In genomic region chr17:50459756-50460155, GRCh38 we compare ENCODE assay signal across 32 cellular contexts. TPM values are rescaled to one million over a fixed set of nuclear protein-coding genes. Genes with fewer than 3 reads are reported as not detected.
DNase-seq lines count a peak whose midpoint lies in the region; ATAC-seq, FAIRE-seq and TF ChIP-seq lines count a peak whose summit lies in the region.
"Had no signal": no experiment of that assay in that cellular context is flagged by ENCODE, and none has a peak within 500 bp of the region (broad histone marks: within the 10 kb centered on the region; RNA-seq: fewer than 3 reads in every experiment).

No MANE protein-coding gene starts in this region.

- no peak for TF ChIP-seq POLR2A in HepG2 (IDR thresholded peaks at IDR 0.05; ENCODE audit: insufficient read depth in 1 of 2, low read depth in 2 of 2, low read length in 2 of 2)
- no peak for TF ChIP-seq POLR2A in right lobe of liver (IDR thresholded peaks at IDR 0.05)
- no peak for TF ChIP-seq POLR2A in NB4 (IDR thresholded peaks at IDR 0.05; ENCODE audit: extremely low read depth, insufficient read length)

- FAIRE-seq in HepG2 (lab: Jason Lieb, UNC), result no peak
- FAIRE-seq: A549, endometrium, keratinocyte had no signal

- H2AK5ac ChIP-seq in H9 (ENCODE audit: insufficient read length, low read length), result no peak overlapping the region

- H2BK5ac ChIP-seq in H9 (ENCODE audit: insufficient read length, low read length), result no peak overlapping the region

- H3K27me3 ChIP-seq in HepG2 (ENCODE audit: control insufficient read depth in 1 of 2, insufficient read depth in 2 of 2, low read length in 2 of 2) (no peaks in the 10 kb centered on the region), right lobe of liver (no peaks in the 10 kb centered on the region), H9 (ENCODE audit: insufficient read depth, low read length) (no peaks in the 10 kb centered on the region), MM.1S (replicated peaks; ENCODE audit: insufficient read depth, low read length) (no peaks in the 10 kb centered on the region)
- H3K27me3 ChIP-seq: suprapubic skin had no signal

- DNase-seq in HepG2 (ENCODE audit: low spot score) (no peak), right lobe of liver (no peak), NB4 (ENCODE audit: low read depth) (peak; percentile 63), RPMI8226 (peak; percentile 38), H9 (no peak), cerebellar nuclear complex (lab: John Stamatoyannopoulos, UW) (no peak), MM.1S (no peak)
- DNase-seq: aorta; natural killer cell; NCI-H1105 treated with DMSO at 0.1 percent for 48 hours; NCI-H2081; NCI-H526; stimulated activated CD4-positive, alpha-beta T cell treated with anti-CD3 and anti-CD28 coated beads, Interleukin-4, amount 100 ng/mL, for 1 hour; stimulated activated naive B cell treated with anti-CD40 and anti-IgM and Interleukin-4, amounts not matched to agents 10 μg/mL and 1 μg/mL and 100 μg/mL, for 72 hours; T-helper 9 cell had no signal

- H3K79me2 ChIP-seq in HepG2 (ENCODE audit: insufficient read depth, low read length), result no peaks in the 10 kb centered on the region
- H3K79me2 ChIP-seq in H9 (ENCODE audit: insufficient read depth, low read length), result no peaks in the 10 kb centered on the region
- no peaks in the 10 kb centered on the region for H3K79me2 ChIP-seq in MM.1S (ENCODE audit: low read length)

- H3K9ac ChIP-seq in HepG2 (ENCODE audit: insufficient read depth, low read depth, low read length), result no peak overlapping the region
- H3K9ac ChIP-seq in H9 (ENCODE audit: extremely low read depth, insufficient read length, low read length), result no peak overlapping the region
- no peak overlapping the region for H3K9ac ChIP-seq in MM.1S (ENCODE audit: low read length)

- no peak overlapping the region for H3K56ac ChIP-seq in H9 (ENCODE audit: insufficient read length, low read depth, low read length)

- no TSS peak for BruUV-seq in HepG2 (replicated peaks; lab: Mats Ljungman, UMichigan)

- no peak for TF ChIP-seq CTCF in HepG2 (CRISPR knock-in tag; IDR thresholded peaks at IDR 0.05)
- TF ChIP-seq CTCF in right lobe of liver (IDR thresholded peaks at IDR 0.05), result no peak
- TF ChIP-seq CTCF in NB4 (IDR thresholded peaks at IDR 0.05; ENCODE audit: low read depth, low read length), result no peak
- no peak for TF ChIP-seq CTCF in H9 (conservative IDR thresholded peaks at IDR 0.05)
- no peak for TF ChIP-seq CTCF in MM.1S (IDR thresholded peaks at IDR 0.05; ENCODE audit: low read length)

- no peak overlapping the region for H3K23ac ChIP-seq in H9 (ENCODE audit: insufficient read length, low read depth, low read length)

- no peak overlapping the region for H3K4ac ChIP-seq in H9 (ENCODE audit: low read depth, low read length)

- TF ChIP-seq RAD21 in HepG2 (CRISPR knock-in tag; IDR thresholded peaks at IDR 0.05), result no peak

- 89% methylated on average over 4 of the region's 4 CpGs for WGBS in HepG2 (ENCODE audit: low lambda C conversion rate)
- no CpG with 5 or more reads among the region's 4 CpGs for WGBS in right lobe of liver (ENCODE audit: insufficient coverage, low coverage, low lambda C conversion rate, missing lambda C conversion rate)
- WGBS in H9 (ENCODE audit: extremely low coverage, insufficient read length, low lambda C conversion rate), result no CpG with 5 or more reads among the region's 4 CpGs

- H2BK20ac ChIP-seq in H9 (ENCODE audit: low read depth, low read length, poor library complexity, severe bottlenecking), result no peak overlapping the region

- no peak overlapping the region for H3K27ac Mint-ChIP-seq in H9
- H3K27ac Mint-ChIP-seq: activated naive CD8-positive, alpha-beta T cell; dendritic cell treated with granulocyte-macrophage colony-stimulating factor and Interleukin-4, amounts not matched to agents 40 ng/mL and 50 ng/mL, for 4 days; GM23338; natural killer cell; stimulated activated naive B cell treated with anti-CD40 and anti-IgM and Interleukin-4, amounts not matched to agents 10 μg/mL and 1 μg/mL and 100 μg/mL, for 72 hours; WTC11 had no signal

- peaks cover 3% of the 10 kb centered on the region for H3K23me2 ChIP-seq in H9 (ENCODE audit: insufficient read length, low read depth, low read length, poor library complexity, severe bottlenecking)

- H3K4me3 Mint-ChIP-seq in H9, result no peak overlapping the region
- H3K4me3 Mint-ChIP-seq: activated naive CD8-positive, alpha-beta T cell; dendritic cell treated with granulocyte-macrophage colony-stimulating factor and Interleukin-4, amounts not matched to agents 40 ng/mL and 50 ng/mL, for 4 days; GM23338; natural killer cell; stimulated activated naive B cell treated with anti-CD40 and anti-IgM and Interleukin-4, amounts not matched to agents 10 μg/mL and 1 μg/mL and 100 μg/mL, for 72 hours; WTC11 had no signal

- in situ Hi-C loops in HepG2 (cut with HindIII; ENCODE audit: extremely low pct_ligation_motif_present, low pct_unique_long_range_greater_than_20kb), result no loop called here

- H3K4me1 Mint-ChIP-seq in H9, result no peaks in the 10 kb centered on the region
- H3K4me1 Mint-ChIP-seq: GM23338, natural killer cell, WTC11 had no signal

- H2BK12ac ChIP-seq in H9 (ENCODE audit: insufficient read length, low read depth, low read length), result no peak overlapping the region

- no peak overlapping the region for H4K91ac ChIP-seq in H9 (ENCODE audit: insufficient read length, low read depth, low read length)

- no peaks in the 10 kb centered on the region for H3K9me3 ChIP-seq in HepG2 (ENCODE audit: low read length)
- H3K9me3 ChIP-seq in right lobe of liver, result no peaks in the 10 kb centered on the region
- H3K9me3 ChIP-seq in H9 (ENCODE audit: control insufficient read depth, low read depth, low read length), result no peaks in the 10 kb centered on the region
- H3K9me3 ChIP-seq in MM.1S (replicated peaks; ENCODE audit: insufficient read depth, low read length), result no peaks in the 10 kb centered on the region
- H3K9me3 ChIP-seq: A549, suprapubic skin had no signal

- no peaks in the 10 kb centered on the region for H3K79me1 ChIP-seq in H9 (ENCODE audit: insufficient read depth, low read depth, low read length, poor library complexity, severe bottlenecking)

- H2AFZ ChIP-seq in HepG2 (ENCODE audit: low read length) (no peak overlapping the region), H9 (ENCODE audit: low read length) (no peak overlapping the region), MM.1S (ENCODE audit: low read length) (no peak overlapping the region)
- H2AFZ ChIP-seq: GM23338 had no signal

- H4K5ac ChIP-seq in H9 (ENCODE audit: insufficient read length, low read depth, low read length), result no peak overlapping the region

- ATAC-seq in HepG2 (no peak), right lobe of liver (no peak), HG03280 (IDR thresholded peaks at IDR 0.05; ENCODE audit: unreplicated experiment) (no peak)
- ATAC-seq: GM23338, natural killer cell, Right ventricle myocardium inferior, WTC11 had no signal

- H3K9me3 Mint-ChIP-seq in H9, result no peaks in the 10 kb centered on the region
- H3K9me3 Mint-ChIP-seq: dendritic cell treated with granulocyte-macrophage colony-stimulating factor and Interleukin-4, amounts not matched to agents 40 ng/mL and 50 ng/mL, for 4 days; GM23338; natural killer cell; stimulated activated naive B cell treated with anti-CD40 and anti-IgM and Interleukin-4, amounts not matched to agents 10 μg/mL and 1 μg/mL and 100 μg/mL, for 72 hours; WTC11 had no signal

- H3T11ph ChIP-seq in H9 (ENCODE audit: low read length), result no peak overlapping the region

- H2BK120ac ChIP-seq in H9 (ENCODE audit: low read depth, low read length, poor library complexity, severe bottlenecking), result no peak overlapping the region

- H3K27me3 Mint-ChIP-seq in H9 (ENCODE audit: low read depth), result no peaks in the 10 kb centered on the region
- H3K27me3 Mint-ChIP-seq: activated naive CD8-positive, alpha-beta T cell; dendritic cell treated with granulocyte-macrophage colony-stimulating factor and Interleukin-4, amounts not matched to agents 40 ng/mL and 50 ng/mL, for 4 days; stimulated activated naive B cell treated with anti-CD40 and anti-IgM and Interleukin-4, amounts not matched to agents 10 μg/mL and 1 μg/mL and 100 μg/mL, for 72 hours had no signal

- H3K36me3 Mint-ChIP-seq in H9 (ENCODE audit: insufficient read depth in 1 of 3, low read depth in 3 of 3), result peaks cover 0 to 2% (median 0%) of the 10 kb centered on the region in 3 experiments; a peak in 2 of 7 replicates
- H3K36me3 Mint-ChIP-seq: natural killer cell, WTC11 had no signal

- H3K36me3 ChIP-seq in HepG2 (replicated peaks in 1 of 2; ENCODE audit: control insufficient read depth in 1 of 2, insufficient read depth in 2 of 2, low read length in 2 of 2) (peaks cover 10 to 20% of the 10 kb centered on the region in 2 experiments; a peak in 4 of 5 replicates), right lobe of liver (no peaks in the 10 kb centered on the region), MM.1S (replicated peaks; ENCODE audit: insufficient read depth, low read length) (no peaks in the 10 kb centered on the region)

- TF ChIP-seq EP300 in HepG2 (IDR thresholded peaks at IDR 0.05; ENCODE audit: low read depth in 2 of 2, low read length in 2 of 2) (no peak), HepG2 (CRISPR knock-in tag; IDR thresholded peaks at IDR 0.05; ENCODE audit: borderline replicate concordance) (no peak)

- H3K18ac ChIP-seq in H9 (ENCODE audit: insufficient read length, low read depth, low read length), result no peak overlapping the region

- no peaks in the 10 kb centered on the region for H3F3A ChIP-seq in MM.1S (ENCODE audit: insufficient read depth, low read length)

- H3K4me3 ChIP-seq in HepG2 (replicated peaks in 1 of 3; ENCODE audit: insufficient read depth in 1 of 3, low read depth in 2 of 3, low read length in 3 of 3) (no peak overlapping the region), right lobe of liver (no peak overlapping the region), NB4 (ENCODE audit: low read depth, low read length) (no peak overlapping the region), MM.1S (ENCODE audit: low read length) (no peak overlapping the region)
- H3K4me3 ChIP-seq: A549, GM23338, suprapubic skin had no signal

- intact Hi-C loops in HepG2 (cut with micrococcal nuclease; ENCODE audit: unreplicated experiment), result loop anchor here (1.0 kb wide), 1 partner anchor 63 kb away; no protein-coding TSS in a partner anchor
- intact Hi-C loops in right lobe of liver (cut with DNase I), result no loop called here

- H3K4me1 ChIP-seq in HepG2 (ENCODE audit: insufficient read depth, low read length), result peaks cover 24% of the 10 kb centered on the region
- peaks cover 0 to 49% (median 19%) of the 10 kb centered on the region in 4 donors for H3K4me1 ChIP-seq in right lobe of liver
- H3K4me1 ChIP-seq in H9 (ENCODE audit: insufficient read depth, low read length), result no peaks in the 10 kb centered on the region
- H3K4me1 ChIP-seq in MM.1S (ENCODE audit: low read length), result no peaks in the 10 kb centered on the region

- CTCF ChIA-PET in HepG2 (lab: Yijun Ruan, JAX; ENCODE audit: low intra/inter-chr PET ratio, low total read pairs), result no interaction called here

- no peaks in the 10 kb centered on the region for H3K9me2 ChIP-seq in MM.1S (replicated peaks; ENCODE audit: insufficient read depth, low read length)

- H3K27ac ChIP-seq in HepG2 (ENCODE audit: extremely low read length, insufficient read depth, low read length) (peak overlapping the region; percentile 41), right lobe of liver (peak overlapping the region in 1 of 3 donors; percentile 29), H9 (ENCODE audit: insufficient read length, low read depth, low read length) (no peak overlapping the region), MM.1S (ENCODE audit: low read length) (no peak overlapping the region)
- H3K27ac ChIP-seq: A549, suprapubic skin had no signal

- H4K20me1 ChIP-seq in HepG2 (ENCODE audit: insufficient read depth, low read length) (no peaks in the 10 kb centered on the region; the same call in 1 of the 2 replicates), H9 (ENCODE audit: control insufficient read depth, insufficient read depth, insufficient read length) (no peaks in the 10 kb centered on the region), MM.1S (ENCODE audit: insufficient read depth, low read length) (no peaks in the 10 kb centered on the region)

- H3K4me2 ChIP-seq in HepG2 (ENCODE audit: low read depth, low read length), result no peak overlapping the region
- no peak overlapping the region for H3K4me2 ChIP-seq in H9 (ENCODE audit: insufficient read depth, insufficient read length, low read length)
- no peak overlapping the region for H3K4me2 ChIP-seq in MM.1S (ENCODE audit: low read depth, low read length)
- H3K4me2 ChIP-seq: A549, GM23338 had no signal

- H2BK15ac ChIP-seq in H9 (ENCODE audit: low read depth, low read length), result no peak overlapping the region

- POLR2A ChIA-PET in HepG2 (lab: Yijun Ruan, JAX), result interaction anchor here (0.7 to 2.8 kb wide), 9 partner anchors 9 to 98 kb away, joined by 3 to 23 read pairs (median 10); partner anchors contain the start of genes ACSF2, CHAD and LRRC59

- no peak overlapping the region for H4K8ac ChIP-seq in H9 (replicated peaks; ENCODE audit: insufficient read length, low read depth, low read length)

- no peak overlapping the region for H3K14ac ChIP-seq in H9 (ENCODE audit: insufficient read depth, low read length)

RNA-seq across cellular contexts. Expression of gene CHAD, which starts 8.9 kb away (rescaled TPM):
- total RNA-seq in HepG2 (2016; rRNA removed; fragmentation: Illumina TruSeq; extraction: Trizol), result not detected in 2 replicates
- total RNA-seq in HepG2 (2016; cell fraction: cytosol; rRNA removed; fragmentation: Illumina TruSeq; extraction: Trizol; ENCODE audit: low read depth), result not detected in 2 replicates
- 0.09 TPM in 1 of 2 replicates, not detected in the other for total RNA-seq in HepG2 (2016; cell fraction: insoluble cytoplasmic fraction; rRNA removed; fragmentation: Illumina TruSeq; extraction: Trizol)
- total RNA-seq in HepG2 (2016; cell fraction: membrane; rRNA removed; fragmentation: Illumina TruSeq; extraction: Trizol), result not detected in 2 replicates
- total RNA-seq in HepG2 (2016; cell fraction: nucleus; rRNA removed; fragmentation: Illumina TruSeq; extraction: Trizol), result not detected in 2 replicates
- 1.4 and 2.2 TPM in 2 replicates for polyA plus RNA-seq in HepG2 (2011; rRNA removed)
- polyA plus RNA-seq in HepG2 (2011; cell fraction: cytosol; rRNA removed), result 0.56 and 1.1 TPM in 2 replicates
- polyA plus RNA-seq in HepG2 (2011; cell fraction: nucleus; rRNA removed), result 7.9 and 10.0 TPM in 2 replicates
- polyA plus RNA-seq in HepG2 (2012), result 4.3 and 5.0 TPM in 2 replicates
- not detected in 2 replicates for polyA plus RNA-seq in HepG2 (2016; cell fraction: cytosol; fragmentation: Illumina TruSeq; extraction: Trizol; ENCODE audit: low read depth)
- not detected in 2 replicates for polyA plus RNA-seq in HepG2 (2016; cell fraction: insoluble cytoplasmic fraction; fragmentation: Illumina TruSeq; extraction: Trizol; ENCODE audit: low read depth)
- polyA plus RNA-seq in HepG2 (2016; cell fraction: membrane; fragmentation: Illumina TruSeq; extraction: Trizol; ENCODE audit: low read depth), result not detected in 2 replicates
- polyA plus RNA-seq in HepG2 (2016; cell fraction: nucleus; fragmentation: Illumina TruSeq; extraction: Trizol; ENCODE audit: insufficient read depth, low read depth), result 1.1 TPM in 1 of 2 replicates, not detected in the other
- 0.07 and 1.3 TPM in 2 replicates for polyA minus RNA-seq in HepG2 (2011; rRNA and poly(A)+ RNA removed; ENCODE audit: low replicate concordance)
- polyA minus RNA-seq in HepG2 (2011; cell fraction: cytosol; rRNA and poly(A)+ RNA removed), result not detected in 2 replicates
- 0.64 and 0.87 TPM in 2 replicates for polyA minus RNA-seq in HepG2 (2011; cell fraction: nucleus; rRNA and poly(A)+ RNA removed)
- total RNA-seq in right lobe of liver, result 10 to 100 TPM in 2 of 6 experiments, 1 to 10 TPM in 4; 1.0 to 11.3 (median 3.8) TPM
- 0.46 and 0.57 TPM in 2 replicates for total RNA-seq in H9 (2021)
- total RNA-seq: Calu3, GM23338, LHCN-M2, osteocyte, renal cortical epithelial cell, ureter had no signal
- polyA plus RNA-seq: A549, BJ, keratinocyte had no signal

RNA-seq across cellular contexts. Expression of gene RSAD1, which starts 18.9 kb away (rescaled TPM):
- 16.0 and 22.7 TPM in 2 replicates for total RNA-seq in HepG2 (2016; rRNA removed; fragmentation: Illumina TruSeq; extraction: Trizol)
- 7.3 and 10.0 TPM in 2 replicates for total RNA-seq in HepG2 (2016; cell fraction: cytosol; rRNA removed; fragmentation: Illumina TruSeq; extraction: Trizol; ENCODE audit: low read depth)
- total RNA-seq in HepG2 (2016; cell fraction: insoluble cytoplasmic fraction; rRNA removed; fragmentation: Illumina TruSeq; extraction: Trizol), result 16.9 and 22.5 TPM in 2 replicates
- total RNA-seq in HepG2 (2016; cell fraction: membrane; rRNA removed; fragmentation: Illumina TruSeq; extraction: Trizol), result 13.4 and 14.3 TPM in 2 replicates
- total RNA-seq in HepG2 (2016; cell fraction: nucleus; rRNA removed; fragmentation: Illumina TruSeq; extraction: Trizol), result 30.4 and 33.5 TPM in 2 replicates
- polyA plus RNA-seq in HepG2 (2011; rRNA removed), result 27.7 and 36.1 TPM in 2 replicates
- polyA plus RNA-seq in HepG2 (2011; cell fraction: cytosol; rRNA removed), result 18.4 and 20.0 TPM in 2 replicates
- polyA plus RNA-seq in HepG2 (2011; cell fraction: nucleus; rRNA removed), result 105 and 113 TPM in 2 replicates
- 23.6 and 33.3 TPM in 2 replicates for polyA plus RNA-seq in HepG2 (2012)
- polyA plus RNA-seq in HepG2 (2016; cell fraction: cytosol; fragmentation: Illumina TruSeq; extraction: Trizol; ENCODE audit: low read depth), result 5.4 and 6.8 TPM in 2 replicates
- polyA plus RNA-seq in HepG2 (2016; cell fraction: insoluble cytoplasmic fraction; fragmentation: Illumina TruSeq; extraction: Trizol; ENCODE audit: low read depth), result 26.1 and 30.3 TPM in 2 replicates
- polyA plus RNA-seq in HepG2 (2016; cell fraction: membrane; fragmentation: Illumina TruSeq; extraction: Trizol; ENCODE audit: low read depth), result 12.5 and 12.8 TPM in 2 replicates
- 76.0 and 77.9 TPM in 2 replicates for polyA plus RNA-seq in HepG2 (2016; cell fraction: nucleus; fragmentation: Illumina TruSeq; extraction: Trizol; ENCODE audit: insufficient read depth, low read depth)
- 18.5 and 34.3 TPM in 2 replicates for polyA minus RNA-seq in HepG2 (2011; rRNA and poly(A)+ RNA removed; ENCODE audit: low replicate concordance)
- polyA minus RNA-seq in HepG2 (2011; cell fraction: cytosol; rRNA and poly(A)+ RNA removed), result 8.6 and 9.4 TPM in 2 replicates
- polyA minus RNA-seq in HepG2 (2011; cell fraction: nucleus; rRNA and poly(A)+ RNA removed), result 53.4 and 55.7 TPM in 2 replicates
- 10 to 100 TPM; 17.9 to 26.6 (median 23.4) TPM for total RNA-seq in right lobe of liver
- 27.9 and 29.6 TPM in 2 replicates for total RNA-seq in H9 (2021)

RNA-seq across cellular contexts. Expression of gene ACSF2, which starts 33.7 kb away (rescaled TPM):
- total RNA-seq in HepG2 (2016; rRNA removed; fragmentation: Illumina TruSeq; extraction: Trizol) (32.0 and 87.3 TPM in 2 replicates), right lobe of liver (10 to 100 TPM; 25.1 to 60.9 (median 36.9) TPM), H9 (2021) (12.2 TPM in 2 replicates)
- 20.7 and 23.9 TPM in 2 replicates for total RNA-seq in HepG2 (2016; cell fraction: cytosol; rRNA removed; fragmentation: Illumina TruSeq; extraction: Trizol; ENCODE audit: low read depth)
- 26.9 and 94.3 TPM in 2 replicates for total RNA-seq in HepG2 (2016; cell fraction: insoluble cytoplasmic fraction; rRNA removed; fragmentation: Illumina TruSeq; extraction: Trizol)
- 19.8 and 21.0 TPM in 2 replicates for total RNA-seq in HepG2 (2016; cell fraction: membrane; rRNA removed; fragmentation: Illumina TruSeq; extraction: Trizol)
- total RNA-seq in HepG2 (2016; cell fraction: nucleus; rRNA removed; fragmentation: Illumina TruSeq; extraction: Trizol), result 90.8 and 95.0 TPM in 2 replicates
- 109 and 117 TPM in 2 replicates for polyA plus RNA-seq in HepG2 (2011; rRNA removed)
- 68.6 and 80.4 TPM in 2 replicates for polyA plus RNA-seq in HepG2 (2011; cell fraction: cytosol; rRNA removed)
- polyA plus RNA-seq in HepG2 (2011; cell fraction: nucleus; rRNA removed), result 334 and 438 TPM in 2 replicates
- 79.7 and 97.7 TPM in 2 replicates for polyA plus RNA-seq in HepG2 (2012)
- polyA plus RNA-seq in HepG2 (2016; cell fraction: cytosol; fragmentation: Illumina TruSeq; extraction: Trizol; ENCODE audit: low read depth), result 8.6 and 9.0 TPM in 2 replicates
- 26.3 and 30.3 TPM in 2 replicates for polyA plus RNA-seq in HepG2 (2016; cell fraction: insoluble cytoplasmic fraction; fragmentation: Illumina TruSeq; extraction: Trizol; ENCODE audit: low read depth)
- 13.4 and 14.3 TPM in 2 replicates for polyA plus RNA-seq in HepG2 (2016; cell fraction: membrane; fragmentation: Illumina TruSeq; extraction: Trizol; ENCODE audit: low read depth)
- polyA plus RNA-seq in HepG2 (2016; cell fraction: nucleus; fragmentation: Illumina TruSeq; extraction: Trizol; ENCODE audit: insufficient read depth, low read depth), result 198 and 222 TPM in 2 replicates
- polyA minus RNA-seq in HepG2 (2011; rRNA and poly(A)+ RNA removed; ENCODE audit: low replicate concordance), result 87.1 and 260 TPM in 2 replicates
- polyA minus RNA-seq in HepG2 (2011; cell fraction: cytosol; rRNA and poly(A)+ RNA removed), result 32.1 and 36.7 TPM in 2 replicates
- polyA minus RNA-seq in HepG2 (2011; cell fraction: nucleus; rRNA and poly(A)+ RNA removed), result 111 and 114 TPM in 2 replicates

RNA-seq across cellular contexts. Expression of gene MYCBPAP, which starts 48.5 kb away (rescaled TPM):
- total RNA-seq in HepG2 (2016; rRNA removed; fragmentation: Illumina TruSeq; extraction: Trizol) (0.24 and 0.36 TPM in 2 replicates), right lobe of liver (under 1 TPM in 1 of 6 experiments, not detected in 5; 0.51 TPM), H9 (2021) (1.7 and 1.9 TPM in 2 replicates)
- total RNA-seq in HepG2 (2016; cell fraction: cytosol; rRNA removed; fragmentation: Illumina TruSeq; extraction: Trizol; ENCODE audit: low read depth), result not detected in 2 replicates
- 0.09 and 0.32 TPM in 2 replicates for total RNA-seq in HepG2 (2016; cell fraction: insoluble cytoplasmic fraction; rRNA removed; fragmentation: Illumina TruSeq; extraction: Trizol)
- total RNA-seq in HepG2 (2016; cell fraction: membrane; rRNA removed; fragmentation: Illumina TruSeq; extraction: Trizol), result 0.41 TPM in 1 of 2 replicates, not detected in the other
- total RNA-seq in HepG2 (2016; cell fraction: nucleus; rRNA removed; fragmentation: Illumina TruSeq; extraction: Trizol), result 0.47 and 1.0 TPM in 2 replicates
- polyA plus RNA-seq in HepG2 (2011; rRNA removed), result 0.18 and 0.22 TPM in 2 replicates
- 0.12 and 0.13 TPM in 2 replicates for polyA plus RNA-seq in HepG2 (2011; cell fraction: cytosol; rRNA removed)
- polyA plus RNA-seq in HepG2 (2011; cell fraction: nucleus; rRNA removed), result 0.69 and 1.0 TPM in 2 replicates
- polyA plus RNA-seq in HepG2 (2012), result 0.48 and 0.56 TPM in 2 replicates
- polyA plus RNA-seq in HepG2 (2016; cell fraction: cytosol; fragmentation: Illumina TruSeq; extraction: Trizol; ENCODE audit: low read depth), result not detected in 2 replicates
- 0.36 and 0.41 TPM in 2 replicates for polyA plus RNA-seq in HepG2 (2016; cell fraction: insoluble cytoplasmic fraction; fragmentation: Illumina TruSeq; extraction: Trizol; ENCODE audit: low read depth)
- 0.07 TPM in 1 of 2 replicates, not detected in the other for polyA plus RNA-seq in HepG2 (2016; cell fraction: membrane; fragmentation: Illumina TruSeq; extraction: Trizol; ENCODE audit: low read depth)
- 0.93 and 1.1 TPM in 2 replicates for polyA plus RNA-seq in HepG2 (2016; cell fraction: nucleus; fragmentation: Illumina TruSeq; extraction: Trizol; ENCODE audit: insufficient read depth, low read depth)
- 0.33 TPM in 1 of 2 replicates, not detected in the other for polyA minus RNA-seq in HepG2 (2011; rRNA and poly(A)+ RNA removed; ENCODE audit: low replicate concordance)
- not detected in 2 replicates for polyA minus RNA-seq in HepG2 (2011; cell fraction: cytosol; rRNA and poly(A)+ RNA removed)
- 0.52 and 0.75 TPM in 2 replicates for polyA minus RNA-seq in HepG2 (2011; cell fraction: nucleus; rRNA and poly(A)+ RNA removed)
- polyA plus RNA-seq: liver had no signal

Comparison
In these comparisons a context has a peak if more than half of its experiments do, and no peak if none do; other contexts are left out.
1. DNase-seq: peak in NB4 (single experiment) and RPMI8226 (single experiment); none in HepG2 (single experiment), right lobe of liver (0 of 3), H9 (single experiment), cerebellar nuclear complex (0 of 2) and MM.1S (single experiment).